In genomic region chr3:171258316-171258715, GRCh38 we compare ENCODE assay signal across 11 cellular contexts.
DNase-seq lines count a peak whose midpoint lies in the region; ATAC-seq, FAIRE-seq and TF ChIP-seq lines count a peak whose summit lies in the region.
"Had no signal": no experiment of that assay in that cellular context is flagged by ENCODE, and none has a peak within 500 bp of the region (broad histone marks: within the 10 kb centered on the region; RNA-seq: fewer than 3 reads in every experiment).

No MANE protein-coding gene starts in this region.

- FAIRE-seq in urothelium cell line (lab: Jason Lieb, UNC) = no peak

- ATAC-seq in left ventricle myocardium superior (peak; percentile 87), GM18505 (IDR thresholded peaks at IDR 0.05; ENCODE audit: unreplicated experiment) (no peak)

- intact Hi-C loops in left ventricle myocardium superior (cut with micrococcal nuclease) = no loop called here

- H3K27ac Mint-ChIP-seq in activated naive CD4-positive, alpha-beta T cell treated with anti-CD3 and anti-CD28 coated beads, Interleukin-2, amount 50 U/mL, for 24 hours = peak overlapping the region; percentile 95
- peak overlapping the region; percentile 95 for H3K27ac Mint-ChIP-seq in activated naive CD8-positive, alpha-beta T cell treated with anti-CD3 and anti-CD28 coated beads for 36 hours

- no peak for TF ChIP-seq POLR2A in GM18505 (IDR thresholded peaks at IDR 0.05; ENCODE audit: borderline replicate concordance, extremely low read depth, insufficient read depth, insufficient read length)

- peak overlapping the region; percentile 28 for H3K4me3 Mint-ChIP-seq in activated naive CD4-positive, alpha-beta T cell treated with anti-CD3 and anti-CD28 coated beads, Interleukin-2, amount 50 U/mL, for 24 hours
- H3K4me3 Mint-ChIP-seq in activated naive CD8-positive, alpha-beta T cell treated with anti-CD3 and anti-CD28 coated beads for 36 hours = no peak overlapping the region

- peaks cover 4% of the 10 kb centered on the region for H3K36me3 Mint-ChIP-seq in activated naive CD4-positive, alpha-beta T cell treated with anti-CD3 and anti-CD28 coated beads, Interleukin-2, amount 50 U/mL, for 24 hours
- H3K36me3 Mint-ChIP-seq in activated naive CD8-positive, alpha-beta T cell treated with anti-CD3 and anti-CD28 coated beads for 36 hours = peaks cover 30% of the 10 kb centered on the region

- no peaks in the 10 kb centered on the region for H3K27me3 Mint-ChIP-seq in activated naive CD4-positive, alpha-beta T cell treated with anti-CD3 and anti-CD28 coated beads, Interleukin-2, amount 50 U/mL, for 24 hours
- H3K27me3 Mint-ChIP-seq in activated naive CD8-positive, alpha-beta T cell treated with anti-CD3 and anti-CD28 coated beads for 36 hours = no peaks in the 10 kb centered on the region

- DNase-seq in activated naive CD4-positive, alpha-beta T cell (lab: John Stamatoyannopoulos, UW) = no peak
- no peak for DNase-seq in activated naive CD8-positive, alpha-beta T cell treated with anti-CD3 and anti-CD28 coated beads for 36 hours
- DNase-seq in left ventricle myocardium superior (no peak), urothelium cell line (ENCODE audit: low spot score) (peak; percentile 4), DMS153 treated with DMSO at 0.1 percent for 48 hours (lab: John Stamatoyannopoulos, UW; ENCODE audit: unreplicated experiment) (no peak), hepatic stellate cell (ENCODE audit: low spot score) (no peak)
- DNase-seq: colonic mucosa, NCI-H1048, NCI-H774 had no signal

- peaks cover 98% of the 10 kb centered on the region for H3K4me1 Mint-ChIP-seq in activated naive CD4-positive, alpha-beta T cell treated with anti-CD3 and anti-CD28 coated beads, Interleukin-2, amount 50 U/mL, for 24 hours
- peaks cover 85% of the 10 kb centered on the region for H3K4me1 Mint-ChIP-seq in activated naive CD8-positive, alpha-beta T cell treated with anti-CD3 and anti-CD28 coated beads for 36 hours

- peaks cover 13% of the 10 kb centered on the region for H3K9me3 Mint-ChIP-seq in activated naive CD4-positive, alpha-beta T cell treated with anti-CD3 and anti-CD28 coated beads, Interleukin-2, amount 50 U/mL, for 24 hours
- H3K9me3 Mint-ChIP-seq in activated naive CD8-positive, alpha-beta T cell treated with anti-CD3 and anti-CD28 coated beads for 36 hours = peaks cover 8% of the 10 kb centered on the region
